34 cellular contexts compared by ENCODE assay signal in genomic region chr9:33366979-33367480, GRCh38. TPM values are rescaled to one million over a fixed set of nuclear protein-coding genes. Genes with fewer than 3 reads are reported as not detected.
"Had no signal": no experiment of that assay in that cellular context is flagged by ENCODE, and none has a peak within 500 bp of the region (broad histone marks: within the 10 kb centered on the region; RNA-seq: fewer than 3 reads in every experiment).

No MANE protein-coding gene starts in this region.

- H3K27me3 ChIP-seq: ascending aorta, breast epithelium, cardiac muscle cell, colonic mucosa had no signal

- DNase-seq: activated B cell treated with CpG ODN at 0.5 μM for 24 hours; activated CD4-positive, alpha-beta memory T cell treated with anti-CD3 and anti-CD28 coated beads, Interleukin-2, amount 10 ng/mL, durations not matched to agents 7 days and 5 days; activated CD4-positive, alpha-beta T cell treated with anti-CD3 and anti-CD28 coated beads, Interleukin-2, amount 10 ng/mL, durations not matched to agents 24 days and 14 days; activated CD4-positive, alpha-beta T cell treated with anti-CD3 and anti-CD28 coated beads, Interleukin-2, amount 50 U/mL, for 4 hours; activated CD8-positive, alpha-beta memory T cell treated with anti-CD3 and anti-CD28 coated beads, Interleukin-2, amount 10 ng/mL, durations not matched to agents 7 days and 5 days; activated CD8-positive, alpha-beta memory T cell treated with anti-CD3 and anti-CD28 coated beads, Interleukin-2, amount 50 U/mL, for 4 hours; activated effector memory CD4-positive, alpha-beta T cell treated with anti-CD3 and anti-CD28 coated beads, Interleukin-2, amount 50 U/mL, for 16 hours; activated naive CD4-positive, alpha-beta T cell treated with anti-CD3 and anti-CD28 coated beads for 36 hours; activated naive CD8-positive, alpha-beta T cell treated with anti-CD3 and anti-CD28 coated beads for 36 hours; activated T-cell treated with anti-CD3 and anti-CD28 coated beads, Interleukin-2, amount 50 U/mL, for 1 hour; central memory CD4-positive, alpha-beta T cell; cerebellar nuclear complex; colonic mucosa; effector memory CD4-positive, alpha-beta T cell; endodermal cell; foreskin fibroblast; T-helper 1 cell; T-helper 17 cell; T1000; WERI-Rb-1 had no signal

- H3K4me1 ChIP-seq: ascending aorta, breast epithelium, colonic mucosa had no signal

- ATAC-seq: activated CD4-positive, CD25-positive, alpha-beta regulatory T cell treated with anti-CD3 and anti-CD28 coated beads, Interleukin-2, amount 50 U/mL, for 24 hours; activated CD8-positive, alpha-beta memory T cell treated with anti-CD3 and anti-CD28 coated beads, Interleukin-2, amount 10 ng/mL, durations not matched to agents 7 days and 5 days; esophagus mucosa; SK-N-SH treated with all-trans-retinoic acid at 6 μM for 48 hours; T-helper 17 cell had no signal

- H3K9me3 ChIP-seq: ascending aorta, breast epithelium, colonic mucosa had no signal

- H3K27ac ChIP-seq: ascending aorta, breast epithelium, cardiac muscle cell, colonic mucosa, WERI-Rb-1 had no signal

- H3K4me3 ChIP-seq: ascending aorta, breast epithelium, cardiac muscle cell, colonic mucosa had no signal

- FAIRE-seq: frontal cortex had no signal

- H3K4me3 Mint-ChIP-seq: activated B cell treated with CpG ODN at 0.5 μM for 24 hours; activated CD4-positive, alpha-beta memory T cell treated with anti-CD3 and anti-CD28 coated beads, Interleukin-2, amount 10 ng/mL, durations not matched to agents 7 days and 5 days; activated CD4-positive, alpha-beta T cell treated with anti-CD3 and anti-CD28 coated beads, Interleukin-2, amount 10 ng/mL, durations not matched to agents 24 days and 14 days; activated CD8-positive, alpha-beta memory T cell treated with anti-CD3 and anti-CD28 coated beads, Interleukin-2, amount 10 ng/mL, durations not matched to agents 7 days and 5 days; activated naive CD4-positive, alpha-beta T cell treated with anti-CD3 and anti-CD28 coated beads for 36 hours; activated naive CD4-positive, alpha-beta T cell treated with anti-CD3 and anti-CD28 coated beads, Interleukin-2, amount 50 U/mL, for 24 hours; activated naive CD8-positive, alpha-beta T cell treated with anti-CD3 and anti-CD28 coated beads for 36 hours; brain; endodermal cell; T-helper 17 cell; T-helper 2 cell treated with Interferon-gamma antibody and Interleukin-4, amounts not matched to agents 5 μg/mL and 100 μg/mL, for 36 hours had no signal

- H3K9me3 Mint-ChIP-seq: activated B cell treated with CpG ODN at 0.5 μM for 24 hours; activated CD4-positive, alpha-beta memory T cell treated with anti-CD3 and anti-CD28 coated beads, Interleukin-2, amount 10 ng/mL, durations not matched to agents 7 days and 5 days; activated CD4-positive, alpha-beta T cell treated with anti-CD3 and anti-CD28 coated beads, Interleukin-2, amount 10 ng/mL, durations not matched to agents 24 days and 14 days; activated naive CD4-positive, alpha-beta T cell treated with anti-CD3 and anti-CD28 coated beads for 36 hours; activated naive CD4-positive, alpha-beta T cell treated with anti-CD3 and anti-CD28 coated beads, Interleukin-2, amount 50 U/mL, for 24 hours; activated naive CD8-positive, alpha-beta T cell treated with anti-CD3 and anti-CD28 coated beads for 36 hours; activated T-helper 2 cell treated with anti-CD3 and anti-CD28 coated beads, Interferon-gamma antibody, Interleukin-2, Interleukin-4, amounts not matched to agents 10 μg/mL and 5 μg/mL and 100 μg/mL, durations not matched to agents 14 hours and 24 hours and 36 hours; brain; endodermal cell; T-helper 2 cell treated with Interferon-gamma antibody and Interleukin-4, amounts not matched to agents 5 μg/mL and 100 μg/mL, for 36 hours had no signal

- H3K27me3 Mint-ChIP-seq: activated B cell treated with CpG ODN at 0.5 μM for 24 hours; activated CD4-positive, alpha-beta memory T cell treated with anti-CD3 and anti-CD28 coated beads, Interleukin-2, amount 10 ng/mL, durations not matched to agents 7 days and 5 days; activated CD4-positive, alpha-beta T cell treated with anti-CD3 and anti-CD28 coated beads, Interleukin-2, amount 10 ng/mL, durations not matched to agents 24 days and 14 days; activated CD8-positive, alpha-beta memory T cell treated with anti-CD3 and anti-CD28 coated beads, Interleukin-2, amount 10 ng/mL, durations not matched to agents 7 days and 5 days; activated naive CD4-positive, alpha-beta T cell treated with anti-CD3 and anti-CD28 coated beads, Interleukin-2, amount 50 U/mL, for 24 hours; activated naive CD8-positive, alpha-beta T cell treated with anti-CD3 and anti-CD28 coated beads for 36 hours; brain; T-helper 17 cell had no signal

- H3K27ac Mint-ChIP-seq: activated B cell treated with CpG ODN at 0.5 μM for 24 hours; activated CD4-positive, alpha-beta memory T cell treated with anti-CD3 and anti-CD28 coated beads, Interleukin-2, amount 10 ng/mL, durations not matched to agents 7 days and 5 days; activated CD4-positive, alpha-beta T cell treated with anti-CD3 and anti-CD28 coated beads, Interleukin-2, amount 10 ng/mL, durations not matched to agents 24 days and 14 days; activated CD8-positive, alpha-beta memory T cell treated with anti-CD3 and anti-CD28 coated beads, Interleukin-2, amount 10 ng/mL, durations not matched to agents 7 days and 5 days; activated naive CD4-positive, alpha-beta T cell treated with anti-CD3 and anti-CD28 coated beads for 36 hours; activated naive CD8-positive, alpha-beta T cell treated with anti-CD3 and anti-CD28 coated beads for 36 hours; brain; endodermal cell; T-helper 17 cell; T-helper 2 cell treated with Interferon-gamma antibody and Interleukin-4, amounts not matched to agents 5 μg/mL and 100 μg/mL, for 36 hours had no signal

- H3K4me1 Mint-ChIP-seq: activated B cell treated with CpG ODN at 0.5 μM for 24 hours; activated naive CD4-positive, alpha-beta T cell treated with anti-CD3 and anti-CD28 coated beads, Interleukin-2, amount 50 U/mL, for 24 hours; activated naive CD8-positive, alpha-beta T cell treated with anti-CD3 and anti-CD28 coated beads for 36 hours; brain; endodermal cell had no signal

RNA-seq across cellular contexts. Expression of gene AQP7, which starts 35.3 kb away (rescaled TPM):
- total RNA-seq: activated B cell treated with CpG ODN at 0.5 μM for 24 hours; activated CD4-positive, alpha-beta T cell treated with anti-CD3 and anti-CD28 coated beads, Interleukin-2, amount 10 ng/mL, durations not matched to agents 24 days and 14 days; activated CD8-positive, alpha-beta memory T cell treated with anti-CD3 and anti-CD28 coated beads for 36 hours; activated CD8-positive, alpha-beta memory T cell treated with anti-CD3 and anti-CD28 coated beads, Interleukin-2, amount 10 ng/mL, durations not matched to agents 7 days and 5 days; activated naive CD4-positive, alpha-beta T cell treated with anti-CD3 and anti-CD28 coated beads for 36 hours; activated naive CD8-positive, alpha-beta T cell treated with anti-CD3 and anti-CD28 coated beads for 36 hours; activated T-helper 2 cell treated with anti-CD3 and anti-CD28 coated beads, Interferon-gamma antibody, Interleukin-2, Interleukin-4, amounts not matched to agents 10 μg/mL and 5 μg/mL and 100 μg/mL, durations not matched to agents 14 hours and 24 hours and 36 hours; dermis microvascular lymphatic vessel endothelial cell; epithelial cell of proximal tubule; frontal cortex had no signal
